20 cellular contexts compared by ENCODE assay signal in the genomic region with DNA sequence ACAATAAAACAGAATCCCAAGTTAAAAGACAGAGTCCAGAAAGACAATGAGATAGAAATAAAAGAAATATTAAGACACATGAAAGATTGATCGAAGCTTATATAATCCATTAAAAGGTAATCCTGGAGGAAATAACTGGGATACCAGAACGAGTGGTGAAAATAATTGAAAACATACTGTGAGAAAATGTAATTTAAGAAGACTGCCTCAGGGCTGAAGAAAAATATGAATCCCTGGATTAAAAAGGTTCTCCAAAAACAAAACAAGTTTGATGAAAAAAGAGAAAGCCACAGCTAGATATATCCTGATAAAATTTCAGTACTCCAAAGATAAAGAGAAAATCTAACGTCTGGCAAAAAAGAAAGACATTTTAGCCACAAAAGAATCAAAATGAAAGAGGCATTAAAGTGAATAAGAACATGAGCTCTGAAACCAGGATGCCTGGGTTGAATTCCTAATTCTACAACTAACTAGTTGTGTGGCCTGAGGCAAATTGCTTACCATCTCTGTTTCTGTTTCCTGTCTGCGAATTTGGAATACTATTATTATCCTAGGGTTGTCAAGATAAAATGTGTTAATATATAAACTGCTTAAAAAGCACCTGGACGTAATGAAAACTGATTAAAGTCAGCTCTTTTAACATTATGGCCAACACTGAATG. TPM values are rescaled to one million over a fixed set of nuclear protein-coding genes. Genes with fewer than 3 reads are reported as not detected.
DNase-seq lines count a peak whose midpoint lies in the region; ATAC-seq and TF ChIP-seq lines count a peak whose summit lies in the region.
"Had no signal": no experiment of that assay in that cellular context is flagged by ENCODE, and none has a peak within 500 bp of the region (broad histone marks: within the 10 kb centered on the region; RNA-seq: fewer than 3 reads in every experiment).

No MANE protein-coding gene starts in this region.

- no peaks in the 10 kb centered on the region for H3K79me2 ChIP-seq in OCI-LY3 (ENCODE audit: low read length)
- H3K79me2 ChIP-seq in osteoblast (ENCODE audit: insufficient read depth, low read length): peaks cover 23% of the 10 kb centered on the region

- TF ChIP-seq CTCF in OCI-LY3 (IDR thresholded peaks at IDR 0.05; ENCODE audit: low read depth, low read length) (no peak), chondrocyte (IDR thresholded peaks at IDR 0.05) (no peak), osteoblast (IDR thresholded peaks at IDR 0.05; ENCODE audit: extremely low read depth, low read depth, low read length) (no peak), transverse colon (IDR thresholded peaks at IDR 0.05) (no peak)

- intact Hi-C loops in transverse colon (cut with DNase I; ENCODE audit: low total_unique reads): no loop called here

- H4K20me1 ChIP-seq in OCI-LY3 (ENCODE audit: insufficient read depth, low read length) (no peaks in the 10 kb centered on the region), osteoblast (ENCODE audit: insufficient read depth, low read length) (no peaks in the 10 kb centered on the region)

- peak overlapping the region; percentile 70 for H3K27ac Mint-ChIP-seq in activated naive CD4-positive, alpha-beta T cell treated with anti-CD3 and anti-CD28 coated beads, Interleukin-2, amount 50 U/mL, for 24 hours
- peak overlapping the region; percentile 88 for H3K27ac Mint-ChIP-seq in chondrocyte (ENCODE audit: unreplicated experiment)
- H3K27ac Mint-ChIP-seq: activated CD4-positive, alpha-beta T cell treated with anti-CD3 and anti-CD28 coated beads, Interleukin-2, amount 10 ng/mL, durations not matched to agents 7 days and 5 days had no signal

- no peaks in the 10 kb centered on the region for H3K9me3 ChIP-seq in OCI-LY3 (ENCODE audit: insufficient read depth, low read length)
- H3K9me3 ChIP-seq in osteoblast (ENCODE audit: low read depth, low read length): no peaks in the 10 kb centered on the region
- no peaks in the 10 kb centered on the region for H3K9me3 ChIP-seq in transverse colon
- H3K9me3 ChIP-seq: left lung, spleen, uterus had no signal

- peaks cover 23% of the 10 kb centered on the region for H3K36me3 Mint-ChIP-seq in activated naive CD4-positive, alpha-beta T cell treated with anti-CD3 and anti-CD28 coated beads, Interleukin-2, amount 50 U/mL, for 24 hours
- peaks cover 1% of the 10 kb centered on the region for H3K36me3 Mint-ChIP-seq in chondrocyte (ENCODE audit: low read depth)

- no peaks in the 10 kb centered on the region for H3K27me3 Mint-ChIP-seq in activated naive CD4-positive, alpha-beta T cell treated with anti-CD3 and anti-CD28 coated beads, Interleukin-2, amount 50 U/mL, for 24 hours
- no peaks in the 10 kb centered on the region for H3K27me3 Mint-ChIP-seq in chondrocyte (ENCODE audit: low read depth)
- H3K27me3 Mint-ChIP-seq: activated CD4-positive, alpha-beta T cell treated with anti-CD3 and anti-CD28 coated beads, Interleukin-2, amount 10 ng/mL, durations not matched to agents 7 days and 5 days had no signal

- in situ Hi-C loops in transverse colon (cut with MboI; ENCODE audit: low pct_ligation_motif_present in 1 of 4, low pct_unique_long_range_greater_than_20kb in 1 of 4, low sequenced_read_pairs in 3 of 4): loop anchor here in 1 of 4 donors (25.0 kb wide), 1 partner anchor 162 kb away; the partner anchor contains the start of gene DDX60

- TF ChIP-seq POLR2A in transverse colon (IDR thresholded peaks at IDR 0.05): no peak

- H3K4me3 ChIP-seq in OCI-LY3 (ENCODE audit: low read length) (no peak overlapping the region), osteoblast (ENCODE audit: insufficient read depth, low read length) (no peak overlapping the region), transverse colon (no peak overlapping the region)
- H3K4me3 ChIP-seq: left lung, spleen, uterus had no signal

- no peak for DNase-seq in activated naive CD4-positive, alpha-beta T cell treated with anti-CD3 and anti-CD28 coated beads, Interleukin-2, amount 50 U/mL, for 16 hours
- DNase-seq in chondrocyte (ENCODE audit: low spot score) (no peak), osteoblast (ENCODE audit: insufficient read length, low spot score, missing footprints) (no peak), transverse colon (no peak), ureter (ENCODE audit: low spot score) (no peak)
- DNase-seq: 8988T; activated CD4-positive, alpha-beta T cell treated with anti-CD3 and anti-CD28 coated beads, Interleukin-2, amount 10 ng/mL, durations not matched to agents 7 days and 5 days; activated gamma-delta T cell treated with Interleukin-2 at 50 U/mL for 16 hours; effector memory CD4-positive, alpha-beta T cell; head of caudate nucleus; left lung; NCI-H524; spleen; stimulated activated CD4-positive, alpha-beta T cell treated with anti-CD3 and anti-CD28 coated beads, Interleukin-4, amount 100 ng/mL, for 4 hours; uterus had no signal

- H3K27me3 ChIP-seq in OCI-LY3 (ENCODE audit: low read depth, low read length) (peaks cover 17% of the 10 kb centered on the region; the same call in 1 of the 2 replicates), osteoblast (ENCODE audit: insufficient read depth, low read length) (no peaks in the 10 kb centered on the region), transverse colon (no peaks in the 10 kb centered on the region)
- H3K27me3 ChIP-seq: left lung, spleen, uterus had no signal

- no peaks in the 10 kb centered on the region for H3K4me1 ChIP-seq in OCI-LY3 (ENCODE audit: low read length)
- H3K4me1 ChIP-seq in osteoblast (ENCODE audit: insufficient read depth, low read length): peaks cover 6% of the 10 kb centered on the region
- peaks cover 0 to 31% (median 0%) of the 10 kb centered on the region in 4 donors for H3K4me1 ChIP-seq in transverse colon
- H3K4me1 ChIP-seq: uterus had no signal

- peak overlapping the region; percentile 7 for H3K4me3 Mint-ChIP-seq in activated naive CD4-positive, alpha-beta T cell treated with anti-CD3 and anti-CD28 coated beads, Interleukin-2, amount 50 U/mL, for 24 hours
- H3K4me3 Mint-ChIP-seq in chondrocyte (ENCODE audit: unreplicated experiment): peak overlapping the region; percentile 40
- H3K4me3 Mint-ChIP-seq: activated CD4-positive, alpha-beta T cell treated with anti-CD3 and anti-CD28 coated beads, Interleukin-2, amount 10 ng/mL, durations not matched to agents 7 days and 5 days had no signal

- H3K4me1 Mint-ChIP-seq in activated naive CD4-positive, alpha-beta T cell treated with anti-CD3 and anti-CD28 coated beads, Interleukin-2, amount 50 U/mL, for 24 hours: peaks cover 65% of the 10 kb centered on the region
- peaks cover 18% of the 10 kb centered on the region for H3K4me1 Mint-ChIP-seq in chondrocyte (ENCODE audit: low read depth)

- H2AFZ ChIP-seq in OCI-LY3 (ENCODE audit: low read depth, low read length) (0 out of 2 replicates have a peak overlapping the region, but pooled peaks have one; percentile 11), osteoblast (ENCODE audit: low read length) (peak overlapping the region; percentile 6)

- H3K36me3 ChIP-seq in OCI-LY3 (replicated peaks; ENCODE audit: low read depth, low read length): no peaks in the 10 kb centered on the region
- peaks cover 29% of the 10 kb centered on the region for H3K36me3 ChIP-seq in osteoblast (ENCODE audit: insufficient read depth, low read length)
- H3K36me3 ChIP-seq in transverse colon: peaks cover 0 to 21% (median 9%) of the 10 kb centered on the region in 4 donors
- H3K36me3 ChIP-seq: uterus had no signal

- ATAC-seq in GM21737 (IDR thresholded peaks at IDR 0.05; ENCODE audit: unreplicated experiment): no peak
- ATAC-seq: left lung, Right ventricle myocardium inferior had no signal

- H3K27ac ChIP-seq in OCI-LY3 (ENCODE audit: low read length): no peak overlapping the region
- no peak overlapping the region for H3K27ac ChIP-seq in osteoblast (ENCODE audit: low read depth, low read length)
- no peak overlapping the region for H3K27ac ChIP-seq in transverse colon
- H3K27ac ChIP-seq: left lung, spleen, VCaP had no signal

- no peak overlapping the region for H3K4me2 ChIP-seq in OCI-LY3 (ENCODE audit: low read length)
- peak overlapping the region; percentile 32 for H3K4me2 ChIP-seq in osteoblast (ENCODE audit: insufficient read depth, low read length)

- H3K9ac ChIP-seq in OCI-LY3 (ENCODE audit: low read length): no peak overlapping the region

- H3K9me3 Mint-ChIP-seq in activated naive CD4-positive, alpha-beta T cell treated with anti-CD3 and anti-CD28 coated beads, Interleukin-2, amount 50 U/mL, for 24 hours: no peaks in the 10 kb centered on the region
- no peaks in the 10 kb centered on the region for H3K9me3 Mint-ChIP-seq in chondrocyte (ENCODE audit: low read depth)
- H3K9me3 Mint-ChIP-seq: activated CD4-positive, alpha-beta T cell treated with anti-CD3 and anti-CD28 coated beads, Interleukin-2, amount 10 ng/mL, durations not matched to agents 7 days and 5 days had no signal

- TF ChIP-seq EP300 in transverse colon (IDR thresholded peaks at IDR 0.05; ENCODE audit: low read depth): no peak

- 55 to 67% methylated on average over 5 of the region's 5 CpGs for WGBS in transverse colon (ENCODE audit: low coverage in 1 of 2), 2 donors

RNA-seq across cellular contexts. Expression of gene DDX60L, which starts 5.5 kb away (rescaled TPM):
- total RNA-seq in chondrocyte: 4.2 to 7.5 TPM (median 4.9 TPM) in 3 replicates
- total RNA-seq in osteoblast: 25.0 and 31.1 TPM in 2 replicates
- total RNA-seq in transverse colon: 10 to 100 TPM in 3 of 4 donors, 1 to 10 TPM in 1; 8.4 to 65.8 (median 51.9) TPM
- 16.3 TPM for total RNA-seq in ureter

RNA-seq across cellular contexts. Expression of gene PALLD, which starts 22.1 kb away (rescaled TPM):
- total RNA-seq in chondrocyte (886 to 1,317 TPM (median 900 TPM) in 3 replicates), osteoblast (244 and 254 TPM in 2 replicates), transverse colon (100 to 1,000 TPM; 230 to 309 (median 278) TPM), ureter (239 TPM)
